In the genomic region with DNA sequence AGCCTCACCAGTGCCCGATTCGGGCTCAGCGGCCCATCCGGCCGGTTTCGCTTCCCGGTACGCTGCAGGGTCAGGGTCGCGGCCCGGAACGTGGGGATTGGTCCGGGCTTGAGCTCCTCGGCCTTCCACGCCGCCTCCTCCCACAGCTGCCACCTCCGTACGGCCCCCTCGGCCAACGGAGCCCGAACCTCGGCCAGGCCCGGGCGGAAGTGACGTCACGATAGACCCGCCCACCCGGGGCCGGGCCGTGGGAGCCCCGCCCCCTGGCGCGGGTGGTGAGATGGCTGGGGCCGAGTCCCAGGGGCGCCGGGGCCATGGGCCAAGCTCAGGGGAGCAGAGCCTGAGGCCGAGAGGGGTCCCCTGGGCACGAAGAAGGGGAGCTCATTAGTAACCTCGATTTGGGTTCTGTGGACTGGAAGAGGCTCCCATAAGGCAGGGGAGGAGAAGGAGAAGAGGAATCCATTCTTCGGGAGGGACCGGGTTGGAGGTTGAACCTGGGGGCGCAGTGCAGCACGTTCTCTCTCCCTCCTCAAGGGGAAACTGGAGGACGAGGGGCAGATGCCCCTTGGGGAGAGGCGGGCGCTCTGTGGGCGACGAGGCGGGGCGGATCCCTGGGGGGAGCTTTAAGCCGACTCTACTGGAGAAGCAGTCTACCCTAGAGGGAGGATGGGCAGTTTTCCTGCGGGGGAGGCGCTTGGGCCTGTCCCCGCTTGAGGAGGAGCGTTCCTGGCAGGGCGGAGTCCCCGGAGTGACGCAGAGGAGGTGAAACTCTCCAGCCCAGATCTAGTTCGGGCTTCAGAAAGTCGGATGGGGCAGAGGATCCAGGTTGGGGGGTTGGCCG, we compare ENCODE assay signal across 8 cellular contexts. TPM values are rescaled to one million over a fixed set of nuclear protein-coding genes. Genes with fewer than 3 reads are reported as not detected.
DNase-seq lines count a peak whose midpoint lies in the region; ATAC-seq and TF ChIP-seq lines count a peak whose summit lies in the region.

A gene with protein sequence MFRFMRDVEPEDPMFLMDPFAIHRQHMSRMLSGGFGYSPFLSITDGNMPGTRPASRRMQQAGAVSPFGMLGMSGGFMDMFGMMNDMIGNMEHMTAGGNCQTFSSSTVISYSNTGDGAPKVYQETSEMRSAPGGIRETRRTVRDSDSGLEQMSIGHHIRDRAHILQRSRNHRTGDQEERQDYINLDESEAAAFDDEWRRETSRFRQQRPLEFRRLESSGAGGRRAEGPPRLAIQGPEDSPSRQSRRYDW (minus strand): TSS at position 211 of the 841 bp plus-strand sequence. CDS start 807 bp downstream, outside the sequence.

- peak; percentile 91 for ATAC-seq in GM23338
- peak; percentile 93 for ATAC-seq in naive thymus-derived CD4-positive, alpha-beta T cell
- ATAC-seq in stimulated activated naive B cell treated with anti-CD40 and anti-IgM and Interleukin-4, amounts not matched to agents 10 μg/mL and 1 μg/mL and 100 μg/mL, for 72 hours (replicated peaks) = peak; percentile 87 to 89

- H3K9me2 ChIP-seq in GM23338 (ENCODE audit: insufficient read depth) = no peaks in the 10 kb centered on the region

- DNase-seq in Daoy (ENCODE audit: low read depth) (peak; percentile 99), GM23338 (ENCODE audit: low spot score) (peak; percentile 85), LHCN-M2 (ENCODE audit: low read depth) (peak; percentile 98), RPMI8226 (peak; percentile 98), fibroblast of gingiva (ENCODE audit: low read depth) (peak; percentile 99)
- peak; percentile 93 to 94 for DNase-seq in activated T-helper 1 cell treated with anti-CD3 and anti-CD28 coated beads, Interleukin-2, amount 50 U/mL, for 16 hours (ENCODE audit: low read depth in 1 of 2, low spot score in 1 of 2)
- peak; percentile 95 to 99 (median 97) for DNase-seq in naive thymus-derived CD4-positive, alpha-beta T cell
- DNase-seq in stimulated activated naive B cell treated with anti-CD40 and anti-IgM and Interleukin-4, amounts not matched to agents 10 μg/mL and 1 μg/mL and 100 μg/mL, for 72 hours = peak; percentile 99

- POLR2A ChIA-PET in naive thymus-derived CD4-positive, alpha-beta T cell (lab: Charles Lee) = interaction anchor here (0.6 to 6.6 kb wide), 39 partner anchors 9 to 314 kb away, joined by 3 to 91 read pairs (median 4); partner anchors contain the start of genes CD27, CD4, CDCA3 and COPS7A

- H3K27me3 ChIP-seq in GM23338 (ENCODE audit: insufficient read depth) = no peaks in the 10 kb centered on the region
- no peaks in the 10 kb centered on the region for H3K27me3 ChIP-seq in naive thymus-derived CD4-positive, alpha-beta T cell (ENCODE audit: control insufficient read depth in 2 of 2, insufficient read depth in 2 of 2, low read length in 2 of 2)

- peaks cover 24% of the 10 kb centered on the region for H3K79me2 ChIP-seq in GM23338 (replicated peaks; ENCODE audit: insufficient read depth)

- no peaks in the 10 kb centered on the region for H3K9me3 ChIP-seq in naive thymus-derived CD4-positive, alpha-beta T cell (ENCODE audit: control insufficient read depth in 2 of 3, low read length in 3 of 3)

- H3K9me3 Mint-ChIP-seq in GM23338 = no peaks in the 10 kb centered on the region
- H3K9me3 Mint-ChIP-seq in naive thymus-derived CD4-positive, alpha-beta T cell = no peaks in the 10 kb centered on the region
- H3K9me3 Mint-ChIP-seq in stimulated activated naive B cell treated with anti-CD40 and anti-IgM and Interleukin-4, amounts not matched to agents 10 μg/mL and 1 μg/mL and 100 μg/mL, for 72 hours = no peaks in the 10 kb centered on the region

- H3K27ac ChIP-seq in GM23338 (ENCODE audit: low read depth) = peak within 1 kb of the TSS; percentile 99
- peak within 1 kb of the TSS; percentile 97 for H3K27ac ChIP-seq in naive thymus-derived CD4-positive, alpha-beta T cell (ENCODE audit: low read depth, low read length)

- intact Hi-C loops in naive thymus-derived CD4-positive, alpha-beta T cell (cut with micrococcal nuclease) = loop anchor here (1.0 to 5.0 kb wide), 26 partner anchors 11 to 292 kb away; partner anchors contain the start of genes CD4 (in 2 of the 2), CHD4 (in 2 of the 2), COPS7A (in 2 of the 2) and EMG1 (in 2 of the 2)

- H3K4me2 ChIP-seq in GM23338 = peak within 1 kb of the TSS; percentile 98

- H4K20me1 ChIP-seq in GM23338 (replicated peaks; ENCODE audit: insufficient read depth) = peaks cover 15% of the 10 kb centered on the region; the same call in 1 of the 2 replicates

- H2AFZ ChIP-seq in GM23338 = peak within 1 kb of the TSS; percentile 97

- peaks cover 21% of the 10 kb centered on the region for H3K27me3 Mint-ChIP-seq in GM23338 (ENCODE audit: insufficient read depth, low read depth, poor library complexity)
- H3K27me3 Mint-ChIP-seq in naive thymus-derived CD4-positive, alpha-beta T cell = no peaks in the 10 kb centered on the region
- peaks cover 5 to 13% of the 10 kb centered on the region in 2 donors for H3K27me3 Mint-ChIP-seq in stimulated activated naive B cell treated with anti-CD40 and anti-IgM and Interleukin-4, amounts not matched to agents 10 μg/mL and 1 μg/mL and 100 μg/mL, for 72 hours

- TF ChIP-seq CTCF in GM23338 (conservative IDR thresholded peaks at IDR 0.05; ENCODE audit: low read depth in 2 of 2) = peak in 1 of 2 experiments; percentile 92; a peak in 2 of 4 replicates

- peaks cover 35% of the 10 kb centered on the region for H3K36me3 ChIP-seq in GM23338 (ENCODE audit: insufficient read depth)
- peaks cover 4 to 45% (median 10%) of the 10 kb centered on the region in 3 experiments for H3K36me3 ChIP-seq in naive thymus-derived CD4-positive, alpha-beta T cell (ENCODE audit: control insufficient read depth in 2 of 3, insufficient read depth in 3 of 3, low read length in 3 of 3)

- peak within 1 kb of the TSS; percentile 97 for H3K4me3 ChIP-seq in GM23338
- H3K4me3 ChIP-seq in naive thymus-derived CD4-positive, alpha-beta T cell (ENCODE audit: low read length) = peak within 1 kb of the TSS; percentile 99

- CTCF ChIA-PET in naive thymus-derived CD4-positive, alpha-beta T cell (lab: Charles Lee) = interaction anchor here (0.6 to 6.9 kb wide), 33 partner anchors 8 to 288 kb away, joined by 3 to 94 read pairs (median 4); partner anchors contain the start of genes CD4, COPS7A, GPR162 and LAG3

- H3K4me1 ChIP-seq in GM23338 (ENCODE audit: insufficient read depth) = peaks cover 17% of the 10 kb centered on the region
- H3K4me1 ChIP-seq in naive thymus-derived CD4-positive, alpha-beta T cell (ENCODE audit: control insufficient read depth in 2 of 2, insufficient read depth in 2 of 2, low read length in 2 of 2) = peaks cover 0 to 12% of the 10 kb centered on the region in 2 donors

- H3K27ac Mint-ChIP-seq in GM23338 = peak within 1 kb of the TSS; percentile 98
- peak within 1 kb of the TSS; percentile 97 to 100 (median 99) for H3K27ac Mint-ChIP-seq in naive thymus-derived CD4-positive, alpha-beta T cell
- peak within 1 kb of the TSS; percentile 100 for H3K27ac Mint-ChIP-seq in stimulated activated naive B cell treated with anti-CD40 and anti-IgM and Interleukin-4, amounts not matched to agents 10 μg/mL and 1 μg/mL and 100 μg/mL, for 72 hours

- H3K4me1 Mint-ChIP-seq in GM23338 = peaks cover 23% of the 10 kb centered on the region
- H3K4me1 Mint-ChIP-seq in naive thymus-derived CD4-positive, alpha-beta T cell = peaks cover 10 to 44% (median 23%) of the 10 kb centered on the region in 7 donors
- peaks cover 30 to 45% of the 10 kb centered on the region in 2 donors for H3K4me1 Mint-ChIP-seq in stimulated activated naive B cell treated with anti-CD40 and anti-IgM and Interleukin-4, amounts not matched to agents 10 μg/mL and 1 μg/mL and 100 μg/mL, for 72 hours

- peak within 1 kb of the TSS; percentile 91 for H3K4me3 Mint-ChIP-seq in GM23338
- H3K4me3 Mint-ChIP-seq in naive thymus-derived CD4-positive, alpha-beta T cell = peak within 1 kb of the TSS; percentile 91 to 97 (median 96)
- peak within 1 kb of the TSS; percentile 90 to 97 for H3K4me3 Mint-ChIP-seq in stimulated activated naive B cell treated with anti-CD40 and anti-IgM and Interleukin-4, amounts not matched to agents 10 μg/mL and 1 μg/mL and 100 μg/mL, for 72 hours

- H3K36me3 Mint-ChIP-seq in GM23338 (ENCODE audit: low read depth) = peaks cover 40% of the 10 kb centered on the region
- peaks cover 5 to 9% (median 7%) of the 10 kb centered on the region in 5 donors for H3K36me3 Mint-ChIP-seq in naive thymus-derived CD4-positive, alpha-beta T cell
- H3K36me3 Mint-ChIP-seq in stimulated activated naive B cell treated with anti-CD40 and anti-IgM and Interleukin-4, amounts not matched to agents 10 μg/mL and 1 μg/mL and 100 μg/mL, for 72 hours = peaks cover 14 to 37% of the 10 kb centered on the region in 2 donors

- H3F3A ChIP-seq in GM23338 (replicated peaks; ENCODE audit: low read depth) = peaks cover 5% of the 10 kb centered on the region; the same call in 1 of the 2 replicates

TF ChIP-seq in GM23338, 12 proteins besides CTCF, POLR2A, EP300 and RAD21 (continues in another document):
- TF ChIP-seq CREB1 (CRISPR knock-in tag; IDR thresholded peaks at IDR 0.05; ENCODE audit: low read depth) (peak; percentile 98), EZH2 (IDR thresholded peaks at IDR 0.05; ENCODE audit: low read depth, unreplicated experiment) (no peak)

RNA-seq across cellular contexts. Expression of the gene that starts here (rescaled TPM):
- total RNA-seq in Daoy (2014; rRNA removed; shearing (Covaris generic)) = 226 and 233 TPM in 2 replicates
- 289 and 292 TPM in 2 replicates for total RNA-seq in GM23338 (2014; rRNA removed; shearing (Covaris generic))
- polyA plus RNA-seq in GM23338 (2016; fragmentation: Nextera tagmentation; extraction: Ambion mirVana) = 280 and 283 TPM in 2 replicates
- total RNA-seq in LHCN-M2 (2014; rRNA removed) = 304 and 308 TPM in 2 replicates
- 250 TPM for polyA plus RNA-seq in LHCN-M2 (2012)
- total RNA-seq in naive thymus-derived CD4-positive, alpha-beta T cell = 100 to 1,000 TPM in 3 of 5 experiments, 10 to 100 TPM in 2; 84.6 to 141 (median 117) TPM
- 100 to 1,000 TPM; 122 to 134 TPM for polyA plus RNA-seq in naive thymus-derived CD4-positive, alpha-beta T cell

Comparison
In these comparisons a context has a peak if more than half of its experiments do, and no peak if none do; other contexts are left out.
1. Peak in every context shown above with its lines: DNase-seq, ATAC-seq, H3K4me3 ChIP-seq and H3K27ac ChIP-seq.